6 cellular contexts compared by ENCODE assay signal in genomic region chr6:30723843-30724741, GRCh38. TPM values are rescaled to one million over a fixed set of nuclear protein-coding genes. Genes with fewer than 3 reads are reported as not detected.
DNase-seq lines count a peak whose midpoint lies in the region; TF ChIP-seq lines count a peak whose summit lies in the region.
"Not testable (repeated sequence)": the region's sequence is repeated elsewhere in the genome, so short reads cannot be mapped to it uniquely, and the experiment has no call there.

No MANE protein-coding gene starts in this region.

- peaks cover 34% of the 10 kb centered on the region for H3K27me3 Mint-ChIP-seq in glutamatergic neuron (ENCODE audit: unreplicated experiment)
- not testable (repeated sequence) for H3K27me3 Mint-ChIP-seq in progenitor cell of endocrine pancreas

- peak overlapping the region; percentile 93 for H3K4me3 Mint-ChIP-seq in glutamatergic neuron (ENCODE audit: unreplicated experiment)
- peak overlapping the region; percentile 59 for H3K4me3 Mint-ChIP-seq in progenitor cell of endocrine pancreas (ENCODE audit: low read depth)

- H3K36me3 ChIP-seq in ACC112 (ENCODE audit: insufficient read depth, low read length): peaks cover 31% of the 10 kb centered on the region

- not testable (repeated sequence) for DNase-seq in HFF-Myc (ENCODE audit: extremely low read depth, low read depth); astrocyte of the spinal cord (ENCODE audit: low read depth, low spot score); glutamatergic neuron; progenitor cell of endocrine pancreas (ENCODE audit: low spot score, unreplicated experiment)

- H2AFZ ChIP-seq in ACC112 (ENCODE audit: low read length, unreplicated experiment): not testable (repeated sequence)

- TF ChIP-seq CTCF in HFF-Myc (IDR thresholded peaks at IDR 0.05; ENCODE audit: low read depth, low read length, missing control alignments); glutamatergic neuron (IDR thresholded peaks at IDR 0.05; ENCODE audit: partially characterized antibody, unreplicated experiment): not testable (repeated sequence)
- TF ChIP-seq CTCF in VCaP (conservative IDR thresholded peaks at IDR 0.05) (0 out of 2 replicates have a peak, but pooled peaks have one; percentile 7), astrocyte of the spinal cord (IDR thresholded peaks at IDR 0.05; ENCODE audit: low read depth, low read length) (peak; percentile 3), progenitor cell of endocrine pancreas (IDR thresholded peaks at IDR 0.05; ENCODE audit: unreplicated experiment) (peak; percentile 10)

- H3K4me1 Mint-ChIP-seq in glutamatergic neuron (ENCODE audit: low read depth, unreplicated experiment) (peaks cover 27% of the 10 kb centered on the region), progenitor cell of endocrine pancreas (ENCODE audit: low read depth) (peaks cover 34% of the 10 kb centered on the region)

- H3K9me3 Mint-ChIP-seq in glutamatergic neuron (ENCODE audit: unreplicated experiment): peaks cover 44% of the 10 kb centered on the region
- not testable (repeated sequence) for H3K9me3 Mint-ChIP-seq in progenitor cell of endocrine pancreas (ENCODE audit: low read depth)

- peak overlapping the region; percentile 82 for H3K27ac Mint-ChIP-seq in glutamatergic neuron (ENCODE audit: unreplicated experiment)
- H3K27ac Mint-ChIP-seq in progenitor cell of endocrine pancreas: peak overlapping the region; percentile 98

- H3K36me3 Mint-ChIP-seq in glutamatergic neuron (ENCODE audit: unreplicated experiment) (peaks cover 16% of the 10 kb centered on the region), progenitor cell of endocrine pancreas (ENCODE audit: insufficient read depth) (peaks cover 39% of the 10 kb centered on the region)

- H3K27ac ChIP-seq in ACC112 (ENCODE audit: low read depth, low read length): peak overlapping the region; percentile 61
- H3K27ac ChIP-seq in VCaP: not testable (repeated sequence)

- peaks cover 41% of the 10 kb centered on the region for H3K4me1 ChIP-seq in ACC112 (ENCODE audit: control insufficient read depth, insufficient read depth, low read length, unreplicated experiment)

- peak overlapping the region; percentile 80 for H3K4me3 ChIP-seq in ACC112 (ENCODE audit: low read depth, low read length)
- H3K4me3 ChIP-seq in HFF-Myc (replicated peaks; ENCODE audit: low read depth, low read length): peak overlapping the region; percentile 98
- H3K4me3 ChIP-seq in astrocyte of the spinal cord (ENCODE audit: low read depth, low read length): not testable (repeated sequence)

- in situ Hi-C loops in astrocyte of the spinal cord (cut with HindIII; ENCODE audit: low sequenced_read_pairs): not testable (repeated sequence)

- H3K27me3 ChIP-seq in ACC112 (ENCODE audit: insufficient read depth, low read length): not testable (repeated sequence)

- peaks cover 53% of the 10 kb centered on the region for H3K79me2 ChIP-seq in ACC112 (ENCODE audit: control insufficient read depth, insufficient read depth, low read length, unreplicated experiment)

RNA-seq across cellular contexts. Expression of gene TUBB, which starts 3.9 kb away (rescaled TPM):
- total RNA-seq in glutamatergic neuron (ENCODE audit: unreplicated experiment) (2,264 TPM), progenitor cell of endocrine pancreas (1,227 and 1,272 TPM in 2 replicates)

RNA-seq across cellular contexts. Expression of gene MDC1, which starts 7.0 kb away (rescaled TPM):
- total RNA-seq in glutamatergic neuron (ENCODE audit: unreplicated experiment): 50.4 TPM
- total RNA-seq in progenitor cell of endocrine pancreas: 58.5 and 67.6 TPM in 2 replicates

RNA-seq across cellular contexts. Expression of gene FLOT1, which starts 18.4 kb away (rescaled TPM):
- total RNA-seq in glutamatergic neuron (ENCODE audit: unreplicated experiment): 191 TPM
- 111 and 115 TPM in 2 replicates for total RNA-seq in progenitor cell of endocrine pancreas

RNA-seq across cellular contexts. Expression of gene IER3, which starts 20.3 kb away (rescaled TPM):
- total RNA-seq in glutamatergic neuron (ENCODE audit: unreplicated experiment): 13.5 TPM
- 22.1 and 23.2 TPM in 2 replicates for total RNA-seq in progenitor cell of endocrine pancreas

RNA-seq across cellular contexts. Expression of gene NRM, which starts 33.3 kb away (rescaled TPM):
- total RNA-seq in glutamatergic neuron (ENCODE audit: unreplicated experiment) (52.2 TPM), progenitor cell of endocrine pancreas (35.5 and 37.9 TPM in 2 replicates)
